Comparison of ENCODE assay signal across 16 cellular contexts in genomic region chr15:26125664-26126063, GRCh38.
"Had no signal": no experiment of that assay in that cellular context is flagged by ENCODE, and none has a peak within 500 bp of the region (broad histone marks: within the 10 kb centered on the region; RNA-seq: fewer than 3 reads in every experiment).

No MANE protein-coding gene starts in this region.

- ATAC-seq: HepG2 had no signal

- H3K4me3 ChIP-seq: MG63 had no signal

- H3K36me3 ChIP-seq: MG63 had no signal

- H3K9me3 ChIP-seq: MG63, SK-N-SH had no signal

- DNase-seq: IMR-90, Karpas-422, KG1, NCI-H1417 treated with DMSO at 0.1 percent for 48 hours, NCI-H146, NCI-H1930, NCI-H2171, NCI-H345, NCI-H446 treated with DMSO at 0.1 percent for 48 hours, NCI-H510A treated with DMSO at 0.1 percent for 48 hours, NCI-H82, RPMI8226, SK-N-SH, SW 1271 had no signal

- H3K27me3 ChIP-seq: MG63 had no signal
